8 cellular contexts compared by ENCODE assay signal in the genomic region with DNA sequence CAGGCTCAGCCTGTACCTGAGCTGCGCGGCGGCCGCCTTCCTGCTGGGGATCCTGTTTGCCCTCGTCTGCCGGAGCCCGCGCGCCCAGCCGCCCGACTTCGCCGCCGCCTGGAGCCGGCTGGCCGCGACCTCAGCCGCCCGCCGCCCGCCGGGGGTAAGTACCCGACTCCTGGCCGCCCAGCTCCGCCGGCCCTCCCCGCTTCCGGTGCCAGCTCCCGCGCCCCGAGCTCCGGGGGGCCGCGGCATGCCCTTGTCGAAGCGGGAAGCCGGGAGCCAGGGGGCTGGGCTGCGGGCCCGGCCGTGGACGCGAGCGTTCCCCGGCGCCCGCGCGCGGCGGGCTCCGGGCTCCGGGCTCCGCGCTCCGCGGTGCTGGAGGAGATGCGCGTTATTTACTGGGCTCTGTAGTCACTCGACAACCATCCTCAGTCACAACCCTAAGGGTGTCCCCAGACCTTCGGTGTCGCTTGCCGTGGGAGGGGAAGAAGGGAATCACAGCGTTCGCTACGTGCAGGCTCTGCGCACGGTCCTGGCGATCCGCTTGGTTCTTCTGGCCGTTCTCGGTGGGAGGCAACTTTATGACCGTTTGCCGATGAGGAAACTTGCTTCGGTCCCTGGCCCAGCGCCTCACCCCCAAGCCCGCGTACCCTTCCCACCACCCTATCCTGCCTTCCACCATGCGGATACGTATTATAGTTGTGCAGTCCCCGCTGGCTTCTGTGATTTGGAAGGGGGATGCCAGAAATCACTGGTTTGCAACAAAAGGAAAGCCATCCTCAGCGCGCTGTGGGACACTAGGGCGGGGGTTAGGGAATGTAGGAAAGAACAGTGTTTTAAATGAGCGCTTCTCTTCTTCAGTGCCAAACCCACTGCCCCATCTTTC. TPM values are rescaled to one million over a fixed set of nuclear protein-coding genes. Genes with fewer than 3 reads are reported as not detected.
DNase-seq lines count a peak whose midpoint lies in the region; ATAC-seq lines count a peak whose summit lies in the region.

No MANE protein-coding gene starts in this region.

- DNase-seq in COLO668 (lab: John Stamatoyannopoulos, UW; ENCODE audit: unreplicated experiment) (peak; percentile 73), HT1080 (ENCODE audit: low read depth) (peak; percentile 40), cortex of kidney (lab: John Stamatoyannopoulos, UW) (peak; percentile 11), left kidney (ENCODE audit: low read depth, low spot score) (peak; percentile 84), H4 (ENCODE audit: low spot score) (no peak)
- peak; percentile 48 to 55 for DNase-seq in stimulated activated CD4-positive, alpha-beta T cell treated with anti-CD3 and anti-CD28 coated beads, Interleukin-2, amount 100 ng/mL, for 24 hours

- ATAC-seq in GM19468 (IDR thresholded peaks at IDR 0.05; ENCODE audit: extremely low read depth, unreplicated experiment): peak; percentile 9
- ATAC-seq in activated CD4-positive, CD25-positive, alpha-beta regulatory T cell treated with anti-CD3 and anti-CD28 coated beads, Interleukin-2, amount 50 U/mL, for 24 hours: peak; percentile 27 to 37

RNA-seq across cellular contexts. Expression of a gene that starts 0.9 kb away (rescaled TPM):
- 20.8 and 24.6 TPM in 2 replicates for total RNA-seq in HT1080 (2014; rRNA removed; shearing (Covaris generic))
- polyA plus RNA-seq in HT1080 (2015; cell fraction: cytosol; rRNA removed): 20.9 and 24.0 TPM in 2 replicates
- 17.3 and 18.4 TPM in 2 replicates for polyA plus RNA-seq in HT1080 (2015; cell fraction: nucleus; rRNA removed)
- total RNA-seq in H4 (2014; rRNA removed; shearing (Covaris generic)): 8.3 and 8.8 TPM in 2 replicates

RNA-seq across cellular contexts. Expression of a gene that starts 6.5 kb away (rescaled TPM):
- total RNA-seq in HT1080 (2014; rRNA removed; shearing (Covaris generic)): 28.7 and 29.7 TPM in 2 replicates
- polyA plus RNA-seq in HT1080 (2015; cell fraction: cytosol; rRNA removed): 38.1 and 52.5 TPM in 2 replicates
- 25.2 and 25.8 TPM in 2 replicates for polyA plus RNA-seq in HT1080 (2015; cell fraction: nucleus; rRNA removed)
- 17.6 and 27.7 TPM in 2 replicates for total RNA-seq in H4 (2014; rRNA removed; shearing (Covaris generic))
